In genomic region chr4:39526283-39526682, GRCh38 we compare ENCODE assay signal across 1 cellular context.
TF ChIP-seq lines count a peak whose summit lies in the region.

No MANE protein-coding gene starts in this region.

TF ChIP-seq in HepG2, 621 proteins besides CTCF, POLR2A, EP300 and RAD21 (continued from another document):
- no peak for TF ChIP-seq ZNF512 (CRISPR knock-in tag; IDR thresholded peaks at IDR 0.05)
- 0 out of 2 replicates have a peak, but pooled peaks have one; percentile 5 for TF ChIP-seq SIN3A (IDR thresholded peaks at IDR 0.05; ENCODE audit: borderline replicate concordance, low read depth, low read length)
- no peak for TF ChIP-seq EEA1 (CRISPR knock-in tag; IDR thresholded peaks at IDR 0.05; ENCODE audit: borderline replicate concordance)
- no peak for TF ChIP-seq BORCS8-MEF2B (CRISPR knock-in tag; IDR thresholded peaks at IDR 0.05)
- 0 out of 2 replicates have a peak, but pooled peaks have one; percentile 16 for TF ChIP-seq RBFOX2 (IDR thresholded peaks at IDR 0.05; ENCODE audit: low read depth, low read length)
- no peak for TF ChIP-seq FOXP4 (CRISPR knock-in tag; IDR thresholded peaks at IDR 0.05)
- no peak for TF ChIP-seq SIX4 (CRISPR knock-in tag; IDR thresholded peaks at IDR 0.05)
- TF ChIP-seq CERS6 (CRISPR knock-in tag; IDR thresholded peaks at IDR 0.05), result no peak
- no peak for TF ChIP-seq ZNF34 (CRISPR knock-in tag; IDR thresholded peaks at IDR 0.05; ENCODE audit: borderline replicate concordance)
- no peak for TF ChIP-seq ZNF773 (CRISPR knock-in tag; IDR thresholded peaks at IDR 0.05; ENCODE audit: borderline replicate concordance)
- no peak for TF ChIP-seq ZNF12 (CRISPR knock-in tag; IDR thresholded peaks at IDR 0.05)
- no peak for TF ChIP-seq EHMT2 (IDR thresholded peaks at IDR 0.05; ENCODE audit: borderline replicate concordance, low read depth, low read length)
- no peak for TF ChIP-seq NCOA1 (CRISPR knock-in tag; IDR thresholded peaks at IDR 0.05)
- 0 out of 2 replicates have a peak, but pooled peaks have one; percentile 5 for TF ChIP-seq AFF4 (CRISPR knock-in tag; IDR thresholded peaks at IDR 0.05)
- no peak for TF ChIP-seq ZNF501 (CRISPR knock-in tag; IDR thresholded peaks at IDR 0.05)
- no peak for TF ChIP-seq ZBTB7A (CRISPR knock-in tag; IDR thresholded peaks at IDR 0.05)
- no peak for TF ChIP-seq FOXK2 (IDR thresholded peaks at IDR 0.05)
TF ChIP-seq in HepG2: peak in this region for 3.
